Comparison of ENCODE assay signal across 30 cellular contexts in the genomic region with DNA sequence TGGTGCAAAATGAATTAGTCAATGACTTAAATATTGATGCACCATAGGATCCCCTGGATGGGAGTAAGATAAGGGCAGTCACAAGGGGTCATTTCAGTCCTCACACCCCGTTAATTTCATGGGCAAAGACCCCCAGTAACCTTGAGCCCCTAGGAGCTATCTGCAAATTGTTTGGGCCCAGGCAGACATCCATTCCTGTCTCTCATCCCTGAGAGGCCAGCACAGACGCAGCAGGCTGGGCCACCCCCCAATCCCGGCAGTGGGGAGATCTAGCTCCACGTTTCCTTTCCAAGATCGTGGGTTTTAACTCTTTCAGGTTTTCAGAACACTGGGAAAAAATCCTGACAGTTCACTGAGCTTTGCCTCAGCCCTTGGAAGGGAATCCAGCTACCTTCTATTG. TPM values are rescaled to one million over a fixed set of nuclear protein-coding genes. Genes with fewer than 3 reads are reported as not detected.
DNase-seq lines count a peak whose midpoint lies in the region; ATAC-seq and TF ChIP-seq lines count a peak whose summit lies in the region.
"Had no signal": no experiment of that assay in that cellular context is flagged by ENCODE, and none has a peak within 500 bp of the region (broad histone marks: within the 10 kb centered on the region; RNA-seq: fewer than 3 reads in every experiment).

No MANE protein-coding gene starts in this region.

- no peaks in the 10 kb centered on the region for H3K9me3 Mint-ChIP-seq in H9
- H3K9me3 Mint-ChIP-seq: CD4-positive, alpha-beta memory T cell; CD4-positive, CD25-positive, alpha-beta regulatory T cell had no signal

- TF ChIP-seq CTCF in H9 (conservative IDR thresholded peaks at IDR 0.05) (no peak), esophagus muscularis mucosa (IDR thresholded peaks at IDR 0.05) (no peak), tibial nerve (IDR thresholded peaks at IDR 0.05) (no peak)

- no peaks in the 10 kb centered on the region for H3K23me2 ChIP-seq in H9 (ENCODE audit: insufficient read length, low read depth, low read length, poor library complexity, severe bottlenecking)

- no peaks in the 10 kb centered on the region; a peak in 1 of 4 replicates for H3K4me1 Mint-ChIP-seq in H9
- H3K4me1 Mint-ChIP-seq: CD14-positive monocyte; CD4-positive, alpha-beta memory T cell; CD4-positive, CD25-positive, alpha-beta regulatory T cell; CD8-positive, alpha-beta memory T cell had no signal

- H2BK12ac ChIP-seq in H9 (ENCODE audit: insufficient read length, low read depth, low read length) (no peak overlapping the region), neuronal stem cell (ENCODE audit: low read length) (no peak overlapping the region)

- H3K4ac ChIP-seq in H9 (ENCODE audit: low read depth, low read length) (no peak overlapping the region), neuronal stem cell (ENCODE audit: low read length) (no peak overlapping the region)

- H2BK5ac ChIP-seq in H9 (ENCODE audit: insufficient read length, low read length) (no peak overlapping the region), neuronal stem cell (ENCODE audit: low read length) (no peak overlapping the region)

- intact Hi-C loops in esophagus muscularis mucosa (cut with DNase I) = no loop called here

- no peaks in the 10 kb centered on the region for H3K4me1 ChIP-seq in H9 (ENCODE audit: insufficient read depth, low read length)
- H3K4me1 ChIP-seq in esophagus muscularis mucosa = peaks cover 0 to 11% (median 7%) of the 10 kb centered on the region in 4 donors
- H3K4me1 ChIP-seq in neuronal stem cell (ENCODE audit: control insufficient read depth in 2 of 2, insufficient read depth in 1 of 2, low read depth in 1 of 2, low read length in 2 of 2) = peaks cover 0 to 1% of the 10 kb centered on the region in 2 donors
- H3K4me1 ChIP-seq in tibial nerve = peaks cover 0 to 31% (median 11%) of the 10 kb centered on the region in 4 donors
- H3K4me1 ChIP-seq: BE2C, BLaER1 had no signal

- H3K9me3 ChIP-seq in H9 (ENCODE audit: control insufficient read depth, low read depth, low read length) (no peaks in the 10 kb centered on the region), esophagus muscularis mucosa (no peaks in the 10 kb centered on the region), neuronal stem cell (replicated peaks in 1 of 2; ENCODE audit: control insufficient read depth in 2 of 2, insufficient read depth in 1 of 2, low read depth in 1 of 2, low read length in 2 of 2) (no peaks in the 10 kb centered on the region), tibial nerve (no peaks in the 10 kb centered on the region)
- H3K9me3 ChIP-seq: BE2C, BLaER1 had no signal

- H3K27me3 ChIP-seq in H9 (ENCODE audit: insufficient read depth, low read length) (no peaks in the 10 kb centered on the region), esophagus muscularis mucosa (no peaks in the 10 kb centered on the region), neuronal stem cell (ENCODE audit: control insufficient read depth in 3 of 3, insufficient read depth in 3 of 3, low read depth in 1 of 3, low read length in 3 of 3) (peaks cover 0 to 9% (median 0%) of the 10 kb centered on the region in 3 experiments), tibial nerve (no peaks in the 10 kb centered on the region)
- H3K27me3 ChIP-seq: BE2C, BLaER1 had no signal

- no peak overlapping the region for H3K27ac Mint-ChIP-seq in H9
- H3K27ac Mint-ChIP-seq: CD14-positive monocyte; CD4-positive, alpha-beta memory T cell; CD4-positive, CD25-positive, alpha-beta regulatory T cell had no signal

- H2BK20ac ChIP-seq in H9 (ENCODE audit: low read depth, low read length, poor library complexity, severe bottlenecking) = no peak overlapping the region

- no peak overlapping the region for H2AK5ac ChIP-seq in H9 (ENCODE audit: insufficient read length, low read length)
- H2AK5ac ChIP-seq in neuronal stem cell (ENCODE audit: low read depth, low read length) = no peak overlapping the region

- H3K27ac ChIP-seq in H9 (ENCODE audit: insufficient read length, low read depth, low read length) = no peak overlapping the region
- no peak overlapping the region for H3K27ac ChIP-seq in esophagus muscularis mucosa (replicated peaks in 1 of 4)
- H3K27ac ChIP-seq in neuronal stem cell (replicated peaks; ENCODE audit: low read length) = no peak overlapping the region
- peak overlapping the region in 3 of 4 donors; percentile 20 to 95 (median 94) for H3K27ac ChIP-seq in tibial nerve
- H3K27ac ChIP-seq: BLaER1 had no signal

- H3K4me3 Mint-ChIP-seq in H9 = no peak overlapping the region
- H3K4me3 Mint-ChIP-seq: CD14-positive monocyte; CD4-positive, alpha-beta memory T cell; CD8-positive, alpha-beta memory T cell had no signal

- H3K4me2 ChIP-seq in H9 (ENCODE audit: insufficient read depth, insufficient read length, low read length) (no peak overlapping the region), neuronal stem cell (ENCODE audit: insufficient read depth, low read length, poor library complexity, severe bottlenecking) (no peak overlapping the region)
- H3K4me2 ChIP-seq: BLaER1 had no signal

- H3K36me3 ChIP-seq in esophagus muscularis mucosa (no peaks in the 10 kb centered on the region), neuronal stem cell (replicated peaks in 1 of 2; ENCODE audit: control insufficient read depth in 2 of 2, insufficient read depth in 2 of 2, low read length in 2 of 2) (no peaks in the 10 kb centered on the region), tibial nerve (no peaks in the 10 kb centered on the region)
- H3K36me3 ChIP-seq: BE2C, BLaER1 had no signal

- H3K14ac ChIP-seq in H9 (ENCODE audit: insufficient read depth, low read length) (no peak overlapping the region), neuronal stem cell (ENCODE audit: low read length) (no peak overlapping the region)

- H3K56ac ChIP-seq in H9 (ENCODE audit: insufficient read length, low read depth, low read length) = no peak overlapping the region

- ATAC-seq in GM21515 (IDR thresholded peaks at IDR 0.05; ENCODE audit: unreplicated experiment) (no peak), GM19452 (IDR thresholded peaks at IDR 0.05; ENCODE audit: unreplicated experiment) (no peak), GM18909 (IDR thresholded peaks at IDR 0.05; ENCODE audit: poor library complexity, unreplicated experiment) (no peak)
- ATAC-seq: GM12878 had no signal

- TF ChIP-seq EP300 in esophagus muscularis mucosa (IDR thresholded peaks at IDR 0.05) = no peak
- TF ChIP-seq EP300 in tibial nerve (IDR thresholded peaks at IDR 0.05) = no peak

- H3K9ac ChIP-seq in H9 (ENCODE audit: extremely low read depth, insufficient read length, low read length) (no peak overlapping the region), neuronal stem cell (ENCODE audit: low read depth, low read length, poor library complexity) (no peak overlapping the region)
- H3K9ac ChIP-seq: BLaER1 had no signal

- DNase-seq in H9 (peak; percentile 13), esophagus muscularis mucosa (ENCODE audit: extremely low spot score) (peak; percentile 55), neuronal stem cell (ENCODE audit: low spot score) (no peak), tibial nerve (ENCODE audit: low spot score in 2 of 2) (no peak), hypothalamus (lab: John Stamatoyannopoulos, UW) (no peak)
- DNase-seq: 8988T; ACHN; BE2C; C1 segment of cervical spinal cord; CD4-positive, alpha-beta memory T cell; CD4-positive, CD25-positive, alpha-beta regulatory T cell; CD8-positive, alpha-beta memory T cell; COR-L47; DMS 273 treated with DMSO at 0.1 percent for 48 hours; DMS153; DMS53; DMS79; DND-41; EL; GDM1 had no signal

- no peak overlapping the region for H3T11ph ChIP-seq in H9 (ENCODE audit: low read length)

- H3K27me3 Mint-ChIP-seq in H9 (ENCODE audit: low read depth) = no peaks in the 10 kb centered on the region

- H2BK120ac ChIP-seq in H9 (ENCODE audit: low read depth, low read length, poor library complexity, severe bottlenecking) (no peak overlapping the region), neuronal stem cell (ENCODE audit: low read depth, low read length) (no peak overlapping the region)

- H2AFZ ChIP-seq in H9 (ENCODE audit: low read length) (no peak overlapping the region), neuronal stem cell (ENCODE audit: low read length) (no peak overlapping the region)

- H3K36me3 Mint-ChIP-seq in H9 (ENCODE audit: insufficient read depth in 1 of 3, low read depth in 3 of 3) = peaks cover 0 to 26% (median 22%) of the 10 kb centered on the region in 3 experiments; a peak in 5 of 7 replicates
- H3K36me3 Mint-ChIP-seq: CD14-positive monocyte; CD4-positive, alpha-beta memory T cell; CD4-positive, CD25-positive, alpha-beta regulatory T cell; CD8-positive, alpha-beta memory T cell had no signal

- H3K18ac ChIP-seq in H9 (ENCODE audit: insufficient read length, low read depth, low read length) = no peak overlapping the region
- peak overlapping the region; percentile 60 for H3K18ac ChIP-seq in neuronal stem cell (ENCODE audit: low read length)

- no peak overlapping the region for H4K8ac ChIP-seq in H9 (replicated peaks; ENCODE audit: insufficient read length, low read depth, low read length)
- H4K8ac ChIP-seq in neuronal stem cell (ENCODE audit: low read depth, low read length) = no peak overlapping the region

- H4K5ac ChIP-seq in H9 (ENCODE audit: insufficient read length, low read depth, low read length) = no peak overlapping the region

- whole genome bisulfite sequencing in H9 (ENCODE audit: extremely low coverage, insufficient read length, low lambda C conversion rate) = no CpG with 5 or more reads among the region's 5 CpGs
- WGBS in esophagus muscularis mucosa = 48% methylated on average over 5 of the region's 5 CpGs
- WGBS in neuronal stem cell (ENCODE audit: extremely low coverage in 2 of 2, insufficient read length in 2 of 2, insufficient replicate concordance in 1 of 2), 2 donors = no CpG with 5 or more reads among the region's 5 CpGs
- WGBS in tibial nerve, 2 donors = 13 to 18% methylated on average over 5 of the region's 5 CpGs

- H3K79me2 ChIP-seq in H9 (ENCODE audit: insufficient read depth, low read length) = no peaks in the 10 kb centered on the region

- H3K79me1 ChIP-seq in H9 (ENCODE audit: insufficient read depth, low read depth, low read length, poor library complexity, severe bottlenecking) (no peaks in the 10 kb centered on the region), neuronal stem cell (ENCODE audit: low read depth, low read length) (no peaks in the 10 kb centered on the region)

- H4K91ac ChIP-seq in H9 (ENCODE audit: insufficient read length, low read depth, low read length) (no peak overlapping the region), neuronal stem cell (ENCODE audit: low read depth, low read length, poor library complexity) (no peak overlapping the region)

- H3K23ac ChIP-seq in H9 (ENCODE audit: insufficient read length, low read depth, low read length) (no peak overlapping the region), neuronal stem cell (ENCODE audit: low read depth, low read length, poor library complexity) (no peak overlapping the region)

- H2BK15ac ChIP-seq in H9 (ENCODE audit: low read depth, low read length) = no peak overlapping the region
- no peak overlapping the region for H2BK15ac ChIP-seq in neuronal stem cell (ENCODE audit: low read length)

- TF ChIP-seq POLR2A in esophagus muscularis mucosa (IDR thresholded peaks at IDR 0.05; ENCODE audit: low read depth) (no peak), tibial nerve (IDR thresholded peaks at IDR 0.05) (no peak)

- no peaks in the 10 kb centered on the region for H4K20me1 ChIP-seq in H9 (ENCODE audit: control insufficient read depth, insufficient read depth, insufficient read length)
- H4K20me1 ChIP-seq: BLaER1 had no signal

- no peak overlapping the region for H3K4me3 ChIP-seq in esophagus muscularis mucosa
- no peak overlapping the region for H3K4me3 ChIP-seq in neuronal stem cell (ENCODE audit: low read length in 2 of 2)
- no peak overlapping the region for H3K4me3 ChIP-seq in tibial nerve
- H3K4me3 ChIP-seq: BLaER1, GM12878 had no signal

RNA-seq across cellular contexts. Expression of a gene that starts 40.1 kb away (rescaled TPM):
- total RNA-seq in H9 (2021) (0.24 and 0.26 TPM in 2 replicates), esophagus muscularis mucosa (not detected), tibial nerve (1 to 10 TPM in 2 of 4 donors, under 1 TPM in 1, not detected in 1; 0.42 to 4.1 (median 2.4) TPM)
- 0.29 TPM for polyA plus RNA-seq in neuronal stem cell (2013, experiment 1 of 2)
- polyA plus RNA-seq in neuronal stem cell (2013, experiment 2 of 2) = 0.29 TPM
- total RNA-seq: A673; CD4-positive, alpha-beta memory T cell; CD4-positive, CD25-positive, alpha-beta regulatory T cell; CD8-positive, alpha-beta memory T cell; Daoy; G401 had no signal
- polyA plus RNA-seq: AG04450; CD14-positive monocyte; CD4-positive, alpha-beta memory T cell; CD4-positive, CD25-positive, alpha-beta regulatory T cell; CD8-positive, alpha-beta memory T cell; GM12878 had no signal

Comparison
In these comparisons a context has a peak if more than half of its experiments do, and no peak if none do; other contexts are left out.
1. DNase-seq: peak in H9 (single experiment) and esophagus muscularis mucosa (single experiment); none in neuronal stem cell (single experiment), tibial nerve (0 of 2) and hypothalamus (0 of 51).
2. H3K27ac ChIP-seq: peak in tibial nerve (3 of 4); none in H9 (single experiment), esophagus muscularis mucosa (0 of 4) and neuronal stem cell (single experiment).